ENCODE assay signal across 22 cellular contexts in genomic region chr15:96181217-96181616, GRCh38.
DNase-seq lines count a peak whose midpoint lies in the region; ATAC-seq and TF ChIP-seq lines count a peak whose summit lies in the region.
"Had no signal": no experiment of that assay in that cellular context is flagged by ENCODE, and none has a peak within 500 bp of the region (broad histone marks: within the 10 kb centered on the region; RNA-seq: fewer than 3 reads in every experiment).

No MANE protein-coding gene starts in this region.

- TF ChIP-seq POLR2A in IMR-90 (IDR thresholded peaks at IDR 0.05; ENCODE audit: low read depth, low read length) (no peak), thyroid gland (IDR thresholded peaks at IDR 0.05) (no peak)

- H3K36me3 ChIP-seq in IMR-90 (ENCODE audit: control insufficient read depth, insufficient read depth, low read length): no peaks in the 10 kb centered on the region
- H3K36me3 ChIP-seq in mesenchymal stem cell (ENCODE audit: control insufficient read depth in 1 of 2, insufficient read depth in 2 of 2, low read depth in 1 of 2, low read length in 2 of 2): no peaks in the 10 kb centered on the region
- no peaks in the 10 kb centered on the region for H3K36me3 ChIP-seq in thyroid gland
- H3K36me3 ChIP-seq in Karpas-422 (ENCODE audit: insufficient read depth, low read length): no peaks in the 10 kb centered on the region
- H3K36me3 ChIP-seq: heart left ventricle had no signal

- H3K14ac ChIP-seq in IMR-90 (replicated peaks; ENCODE audit: low read depth, low read length): no peak overlapping the region
- H3K14ac ChIP-seq in mesenchymal stem cell (ENCODE audit: low read length in 2 of 2): no peak overlapping the region

- H3K9me2 ChIP-seq in Karpas-422 (replicated peaks; ENCODE audit: insufficient read depth, low read length): no peaks in the 10 kb centered on the region

- no peak for TF ChIP-seq RAD21 in IMR-90 (IDR thresholded peaks at IDR 0.05; ENCODE audit: low read length)

- peak overlapping the region; percentile 30; the same call in 1 of the 2 replicates for H2BK20ac ChIP-seq in IMR-90 (ENCODE audit: low read depth, low read length)

- H4K20me1 ChIP-seq in IMR-90 (ENCODE audit: insufficient read depth, low read length) (no peaks in the 10 kb centered on the region), Karpas-422 (ENCODE audit: insufficient read depth, low read depth, low read length) (no peaks in the 10 kb centered on the region)

- H3K4me1 ChIP-seq in IMR-90 (ENCODE audit: control insufficient read depth, insufficient read depth, low read length) (peaks cover 8% of the 10 kb centered on the region), mesenchymal stem cell (ENCODE audit: control insufficient read depth, insufficient read depth, low read depth, low read length) (peaks cover 5% of the 10 kb centered on the region), thyroid gland (no peaks in the 10 kb centered on the region), Karpas-422 (ENCODE audit: low read length) (no peaks in the 10 kb centered on the region)

- no peak for TF ChIP-seq CTCF in IMR-90 (conservative IDR thresholded peaks at IDR 0.05; ENCODE audit: low read depth, low read length)
- TF ChIP-seq CTCF in thyroid gland (IDR thresholded peaks at IDR 0.05): no peak

- in situ Hi-C loops in IMR-90 (cut with MboI; ENCODE audit: low sequenced_read_pairs): no loop called here

- H2AK9ac ChIP-seq in IMR-90 (replicated peaks; ENCODE audit: low read depth, low read length, poor library complexity): no peak overlapping the region

- DNase-seq in IMR-90 (no peak), epithelial cell of prostate (ENCODE audit: low read depth, low spot score) (no peak), mesenchymal stem cell (no peak), thyroid gland (no peak), DMS114 treated with DMSO at 0.1 percent for 48 hours (lab: John Stamatoyannopoulos, UW; ENCODE audit: unreplicated experiment) (no peak), Karpas-422 (no peak), SW480 (ENCODE audit: low spot score) (no peak)
- no peak for DNase-seq in activated CD8-positive, alpha-beta memory T cell treated with anti-CD3 and anti-CD28 coated beads, Interleukin-2, amount 50 U/mL, for 4 hours
- DNase-seq: activated CD4-positive, alpha-beta T cell treated with anti-CD3 and anti-CD28 coated beads, Interleukin-2, amount 50 U/mL, for 1 hour; activated naive CD8-positive, alpha-beta T cell treated with anti-CD3 and anti-CD28 coated beads, Interleukin-2, amount 10 ng/mL, durations not matched to agents 7 days and 5 days; effector memory CD8-positive, alpha-beta T cell; HCEC 1CT; NCI-H1436 treated with DMSO at 0.1 percent for 48 hours; NCI-H2171; NCI-H524 treated with DMSO at 0.1 percent for 48 hours; stimulated activated CD4-positive, alpha-beta T cell treated with anti-CD3 and anti-CD28 coated beads, Interleukin-12 subunit alpha, Interleukin-12 subunit beta, amount 100 ng/mL, for 4 hours; stimulated activated CD4-positive, alpha-beta T cell treated with anti-CD3 and anti-CD28 coated beads, Interleukin-4, amount 100 ng/mL, for 4 hours; stimulated activated naive CD8-positive, alpha-beta T cell treated with anti-CD3 and anti-CD28 coated beads, Interleukin-15, Interleukin-2, amounts not matched to agents 100 U/mL and 50 U/mL, for 24 hours had no signal

- no peak for ATAC-seq in IMR-90 (ENCODE audit: low read depth)
- ATAC-seq: effector memory CD8-positive, alpha-beta T cell; SK-N-SH treated with all-trans-retinoic acid at 6 μM for 48 hours; stimulated activated naive CD8-positive, alpha-beta T cell treated with anti-CD3 and anti-CD28 coated beads, Interleukin-15, Interleukin-2, amounts not matched to agents 100 U/mL and 50 U/mL, for 24 hours had no signal

- no peaks in the 10 kb centered on the region for H3K79me1 ChIP-seq in IMR-90 (ENCODE audit: low read depth in 1 of 2, low read length in 2 of 2)
- H3K79me1 ChIP-seq in mesenchymal stem cell (replicated peaks; ENCODE audit: low read length, poor library complexity, severe bottlenecking): no peaks in the 10 kb centered on the region

- H3K79me2 ChIP-seq in Karpas-422 (ENCODE audit: low read length): no peaks in the 10 kb centered on the region

- H2BK5ac ChIP-seq in IMR-90 (ENCODE audit: low read depth, low read length, poor library complexity, severe bottlenecking): peak overlapping the region; percentile 9
- H2BK5ac ChIP-seq in mesenchymal stem cell (ENCODE audit: low read depth, low read length, poor library complexity, severe bottlenecking): no peak overlapping the region

- BruUV-seq in IMR-90 (replicated peaks; lab: Mats Ljungman, UMichigan): no TSS peak

- no peak overlapping the region for H3K23ac ChIP-seq in IMR-90 (ENCODE audit: low read depth, low read length)
- H3K23ac ChIP-seq in mesenchymal stem cell (ENCODE audit: low read length in 2 of 2): no peak overlapping the region

- no peak overlapping the region for H3K9ac ChIP-seq in IMR-90 (ENCODE audit: low read depth, low read length)
- peak overlapping the region; percentile 64 for H3K9ac ChIP-seq in mesenchymal stem cell (ENCODE audit: low read length)
- H3K9ac ChIP-seq in Karpas-422 (ENCODE audit: low read length): no peak overlapping the region

- H2BK12ac ChIP-seq in mesenchymal stem cell (ENCODE audit: low read length in 2 of 2): no peak overlapping the region

- no peaks in the 10 kb centered on the region for H3K9me1 ChIP-seq in IMR-90 (ENCODE audit: insufficient read depth, low read length)

- peak overlapping the region; percentile 64 for H4K5ac ChIP-seq in IMR-90 (ENCODE audit: low read depth, low read length)

- 0 out of 2 replicates have a peak overlapping the region, but pooled peaks have one; percentile 37 for H4K91ac ChIP-seq in IMR-90 (ENCODE audit: insufficient read depth, low read depth, low read length)
- H4K91ac ChIP-seq in mesenchymal stem cell (ENCODE audit: low read length): no peak overlapping the region

- intact Hi-C loops in IMR-90 (cut with micrococcal nuclease) (loop anchor here (5.0 kb wide), 1 partner anchor 146 kb away; no protein-coding TSS in a partner anchor), thyroid gland (cut with DNase I) (no loop called here)

- POLR2A ChIA-PET in IMR-90 (lab: Charles Lee; ENCODE audit: unreplicated experiment): no interaction called here

- H3K27ac ChIP-seq in IMR-90 (ENCODE audit: insufficient read depth, low read length) (peak overlapping the region; percentile 80; the same call in 1 of the 2 replicates), epithelial cell of prostate (peak overlapping the region; percentile 20), mesenchymal stem cell (ENCODE audit: low read length, poor library complexity, severe bottlenecking) (no peak overlapping the region), thyroid gland (peak overlapping the region in 2 of 3 donors; percentile 30 to 46), Karpas-422 (ENCODE audit: low read length) (no peak overlapping the region)
- H3K27ac ChIP-seq: body of pancreas, RWPE1 had no signal

- H3K27me3 ChIP-seq in IMR-90 (ENCODE audit: control insufficient read depth, insufficient read depth, low read length) (no peaks in the 10 kb centered on the region), mesenchymal stem cell (ENCODE audit: control insufficient read depth in 1 of 2, insufficient read depth in 1 of 2, low read length in 2 of 2) (no peaks in the 10 kb centered on the region), thyroid gland (no peaks in the 10 kb centered on the region), Karpas-422 (ENCODE audit: low read length) (no peaks in the 10 kb centered on the region)
- H3K27me3 ChIP-seq: body of pancreas, heart left ventricle had no signal

- CTCF ChIA-PET in IMR-90 (lab: Yijun Ruan, JAX): interaction anchor here (1.7 kb wide), 1 partner anchor 21 kb away, joined by 4 read pairs; no protein-coding TSS in a partner anchor

- H4K8ac ChIP-seq in IMR-90 (ENCODE audit: low read depth in 2 of 2, low read length in 2 of 2) (peak overlapping the region; percentile 47 to 80; a peak in 3 of 4 replicates), mesenchymal stem cell (ENCODE audit: low read length) (no peak overlapping the region)

- H3K4me3 ChIP-seq in IMR-90 (ENCODE audit: insufficient read depth, low read depth, low read length) (no peak overlapping the region), mesenchymal stem cell (ENCODE audit: insufficient read depth in 1 of 2, low read depth in 1 of 2, low read length in 2 of 2) (peak overlapping the region in 1 of 2 experiments; percentile 22), thyroid gland (replicated peaks in 1 of 3) (no peak overlapping the region), Karpas-422 (ENCODE audit: low read length) (no peak overlapping the region)
- H3K4me3 ChIP-seq: body of pancreas, heart left ventricle had no signal

- H2BK15ac ChIP-seq in IMR-90 (ENCODE audit: low read depth, low read length): no peak overlapping the region
- no peak overlapping the region for H2BK15ac ChIP-seq in mesenchymal stem cell (ENCODE audit: low read depth, poor library complexity, severe bottlenecking)

- H2BK120ac ChIP-seq in IMR-90 (ENCODE audit: low read depth, low read length): peak overlapping the region; percentile 27
- no peak overlapping the region for H2BK120ac ChIP-seq in mesenchymal stem cell (ENCODE audit: low read depth, low read length)

- dilution Hi-C loops in IMR-90 (cut with HindIII; ENCODE audit: low sequenced_read_pairs, unreplicated experiment): no loop called here

- H2AK5ac ChIP-seq in IMR-90 (ENCODE audit: low read depth, low read length) (peak overlapping the region; percentile 20; the same call in 1 of the 2 replicates), mesenchymal stem cell (ENCODE audit: low read length, severe bottlenecking) (no peak overlapping the region)

- H3K4ac ChIP-seq in IMR-90 (ENCODE audit: low read depth, low read length) (peak overlapping the region; percentile 49), mesenchymal stem cell (ENCODE audit: low read depth in 1 of 2, low read length in 2 of 2) (no peak overlapping the region)

- H3K4me2 ChIP-seq in IMR-90 (ENCODE audit: low read depth, low read length) (no peak overlapping the region), mesenchymal stem cell (ENCODE audit: low read length, poor library complexity, severe bottlenecking) (no peak overlapping the region), Karpas-422 (ENCODE audit: low read depth, low read length, poor library complexity, severe bottlenecking) (no peak overlapping the region)

- no peak overlapping the region for H3K56ac ChIP-seq in IMR-90 (ENCODE audit: extremely low read depth, insufficient read depth, low read length)

- H2AFZ ChIP-seq in IMR-90 (replicated peaks; ENCODE audit: low read length, poor library complexity): no peak overlapping the region
- H2AFZ ChIP-seq in mesenchymal stem cell (ENCODE audit: low read depth, low read length): no peak overlapping the region
- H2AFZ ChIP-seq in Karpas-422 (ENCODE audit: low read length): no peak overlapping the region

- H3K9me3 ChIP-seq in IMR-90 (ENCODE audit: control insufficient read depth, insufficient read depth, low read length) (no peaks in the 10 kb centered on the region), mesenchymal stem cell (ENCODE audit: control insufficient read depth, low read length) (no peaks in the 10 kb centered on the region), thyroid gland (no peaks in the 10 kb centered on the region), Karpas-422 (ENCODE audit: low read length) (peaks cover 9% of the 10 kb centered on the region)
- H3K9me3 ChIP-seq: body of pancreas, heart left ventricle had no signal

- peak overlapping the region; percentile 57 for H3K18ac ChIP-seq in IMR-90 (ENCODE audit: low read depth, low read length)
- H3K18ac ChIP-seq in mesenchymal stem cell (ENCODE audit: low read depth in 1 of 2, low read length in 2 of 2): no peak overlapping the region

Comparison
In these comparisons a context has a peak if more than half of its experiments do, and no peak if none do; other contexts are left out.
1. H3K27ac ChIP-seq: peak in IMR-90 (single experiment), epithelial cell of prostate (single experiment) and thyroid gland (2 of 3); none in mesenchymal stem cell (single experiment) and Karpas-422 (single experiment).